ENCODE assay signal across 6 cellular contexts in the genomic region with DNA sequence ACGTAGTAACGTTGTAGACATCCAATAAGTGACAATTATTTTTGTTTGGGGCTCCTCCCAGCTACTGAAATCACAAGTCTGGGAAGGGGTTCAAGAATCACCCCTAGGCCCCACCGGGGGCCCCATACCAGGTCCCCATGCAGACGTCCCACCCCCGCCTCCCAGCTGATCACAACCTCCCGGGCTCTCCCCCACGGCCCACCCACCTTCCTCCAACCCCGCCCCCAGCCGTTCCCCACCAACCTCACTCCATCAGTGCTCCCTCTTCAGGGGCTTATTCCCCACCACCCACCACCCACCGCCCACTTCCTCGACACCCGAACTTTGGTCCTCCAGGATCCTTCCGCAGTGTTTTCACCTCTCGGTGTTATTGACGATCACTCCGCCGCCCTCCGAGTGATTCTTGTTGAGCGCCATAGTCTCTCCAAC. TPM values are rescaled to one million over a fixed set of nuclear protein-coding genes. Genes with fewer than 3 reads are reported as not detected.
A peak's percentile ranks its signal among the peaks of the same experiment; 100 is the strongest.
DNase-seq lines count a peak whose midpoint lies in the region; ATAC-seq and TF ChIP-seq lines count a peak whose summit lies in the region.

No MANE protein-coding gene starts in this region.

- H3K4me1 ChIP-seq in KMS-11 (ENCODE audit: low read depth, poor library complexity, severe bottlenecking) (peaks cover 12% of the 10 kb centered on the region), fibroblast of lung (ENCODE audit: control insufficient read depth, extremely low read depth, insufficient read depth, low read length) (peaks cover 9% of the 10 kb centered on the region)

- peak; percentile 12 for ATAC-seq in stimulated activated naive CD8-positive, alpha-beta T cell treated with anti-CD3 and anti-CD28 coated beads, Interleukin-15, Interleukin-2, amounts not matched to agents 100 U/mL and 50 U/mL, for 24 hours
- ATAC-seq in HG03354 (IDR thresholded peaks at IDR 0.05; ENCODE audit: poor library complexity, severe bottlenecking, unreplicated experiment) (no peak), HG03378 (IDR thresholded peaks at IDR 0.05; ENCODE audit: unreplicated experiment) (no peak)

- peak overlapping the region; percentile 49; the same call in 1 of the 2 replicates for H2AFZ ChIP-seq in KMS-11 (ENCODE audit: low read depth)
- H2AFZ ChIP-seq in fibroblast of lung (ENCODE audit: low read length), result no peak overlapping the region

- H3K9me3 ChIP-seq in fibroblast of lung (ENCODE audit: control insufficient read depth, insufficient read depth, low read depth, low read length), result no peaks in the 10 kb centered on the region

- H4K20me1 ChIP-seq in KMS-11 (ENCODE audit: insufficient read depth) (no peaks in the 10 kb centered on the region), fibroblast of lung (ENCODE audit: control insufficient read depth, extremely low read depth, insufficient read depth, low read length) (no peaks in the 10 kb centered on the region)

- H3K27ac ChIP-seq in KMS-11 (no peak overlapping the region), fibroblast of lung (ENCODE audit: insufficient read depth, low read length) (peak overlapping the region; percentile 74)

- H3K4me2 ChIP-seq in KMS-11 (peak overlapping the region; percentile 85), fibroblast of lung (ENCODE audit: extremely low read depth, insufficient read depth, low read length) (peak overlapping the region; percentile 90)

- H3K4me3 ChIP-seq in KMS-11 (IDR thresholded peaks at IDR 0.05; ENCODE audit: insufficient read depth, low read depth, low read length) (no peak overlapping the region), fibroblast of lung (replicated peaks in 1 of 4; ENCODE audit: control extremely low read depth in 1 of 4, insufficient read depth in 1 of 4, low read depth in 3 of 4, low read length in 4 of 4) (peak overlapping the region; percentile 62 to 96 (median 78))

- H3K36me3 ChIP-seq in KMS-11 (ENCODE audit: insufficient read depth), result no peaks in the 10 kb centered on the region
- H3K36me3 ChIP-seq in fibroblast of lung (ENCODE audit: control insufficient read depth, insufficient read depth, low read length), result peaks cover under 1% of the 10 kb centered on the region

- peaks cover 7% of the 10 kb centered on the region; the same call in 1 of the 2 replicates for H3K79me2 ChIP-seq in KMS-11 (ENCODE audit: insufficient read depth, low read depth)
- H3K79me2 ChIP-seq in fibroblast of lung (ENCODE audit: control insufficient read depth, insufficient read depth, low read length), result peaks cover 5% of the 10 kb centered on the region

- H3K27me3 ChIP-seq in KMS-11 (ENCODE audit: insufficient read depth, low read depth) (no peaks in the 10 kb centered on the region), fibroblast of lung (ENCODE audit: control insufficient read depth, insufficient read depth, low read length) (no peaks in the 10 kb centered on the region)

- H3K9ac ChIP-seq in KMS-11, result peak overlapping the region; percentile 79; the same call in 1 of the 2 replicates
- peak overlapping the region; percentile 67 for H3K9ac ChIP-seq in fibroblast of lung (ENCODE audit: insufficient read depth, low read length)

- no peak for DNase-seq in fibroblast of lung (ENCODE audit: low read depth in 2 of 2)
- DNase-seq in stimulated activated naive CD8-positive, alpha-beta T cell treated with anti-CD3 and anti-CD28 coated beads, Interleukin-15, Interleukin-2, amounts not matched to agents 100 U/mL and 50 U/mL, for 24 hours, result no peak
- DNase-seq in NCI-H2081 (lab: John Stamatoyannopoulos, UW), result no peak

- TF ChIP-seq CTCF in KMS-11 (conservative IDR thresholded peaks at IDR 0.05; ENCODE audit: low read depth, low read length) (no peak), fibroblast of lung (conservative IDR thresholded peaks at IDR 0.05 in 1 of 2, IDR thresholded peaks at IDR 0.05 in 1 of 2; ENCODE audit: low read depth in 1 of 2, low read length in 2 of 2) (peak in 1 of 2 donors; percentile 6)

RNA-seq across cellular contexts. Expression of a gene that starts 0.2 kb away (rescaled TPM):
- total RNA-seq in fibroblast of lung, result 20.5 and 39.5 TPM in 2 replicates
- polyA plus RNA-seq in fibroblast of lung, result 53.4 and 56.1 TPM in 2 replicates
- polyA plus RNA-seq in fibroblast of lung (2012), result 84.6 and 92.3 TPM in 2 replicates
- 56.6 and 62.7 TPM in 2 replicates for polyA minus RNA-seq in fibroblast of lung (ENCODE audit: low replicate concordance)

RNA-seq across cellular contexts. Expression of a gene that starts 10.7 kb away (rescaled TPM):
- 1.5 TPM in 2 replicates for total RNA-seq in fibroblast of lung
- polyA plus RNA-seq in fibroblast of lung, result 0.12 and 0.22 TPM in 2 replicates
- polyA plus RNA-seq in fibroblast of lung (2012), result 0.10 and 0.16 TPM in 2 replicates
- polyA minus RNA-seq in fibroblast of lung (ENCODE audit: low replicate concordance), result 1.1 TPM in 1 of 2 replicates, not detected in the other

RNA-seq across cellular contexts. Expression of a gene that starts 23.5 kb away (rescaled TPM):
- 16.0 and 18.2 TPM in 2 replicates for total RNA-seq in fibroblast of lung
- polyA plus RNA-seq in fibroblast of lung, result 2.2 and 4.8 TPM in 2 replicates
- polyA plus RNA-seq in fibroblast of lung (2012), result 4.4 and 10.9 TPM in 2 replicates
- polyA minus RNA-seq in fibroblast of lung (ENCODE audit: low replicate concordance), result 7.7 and 13.2 TPM in 2 replicates

RNA-seq across cellular contexts. Expression of a gene that starts 41.9 kb away (rescaled TPM):
- total RNA-seq in fibroblast of lung, result 15.9 and 17.2 TPM in 2 replicates
- 4.3 TPM in 2 replicates for polyA plus RNA-seq in fibroblast of lung
- 8.2 and 8.6 TPM in 2 replicates for polyA plus RNA-seq in fibroblast of lung (2012)
- polyA minus RNA-seq in fibroblast of lung (ENCODE audit: low replicate concordance), result 6.8 and 11.5 TPM in 2 replicates

RNA-seq across cellular contexts. Expression of a gene that starts 49.8 kb away (rescaled TPM):
- total RNA-seq in fibroblast of lung, result 30.8 and 36.0 TPM in 2 replicates
- 19.3 and 29.7 TPM in 2 replicates for polyA plus RNA-seq in fibroblast of lung
- 28.1 and 51.3 TPM in 2 replicates for polyA plus RNA-seq in fibroblast of lung (2012)
- 57.4 and 86.3 TPM in 2 replicates for polyA minus RNA-seq in fibroblast of lung (ENCODE audit: low replicate concordance)
